16 cellular contexts compared by ENCODE assay signal in the genomic region with DNA sequence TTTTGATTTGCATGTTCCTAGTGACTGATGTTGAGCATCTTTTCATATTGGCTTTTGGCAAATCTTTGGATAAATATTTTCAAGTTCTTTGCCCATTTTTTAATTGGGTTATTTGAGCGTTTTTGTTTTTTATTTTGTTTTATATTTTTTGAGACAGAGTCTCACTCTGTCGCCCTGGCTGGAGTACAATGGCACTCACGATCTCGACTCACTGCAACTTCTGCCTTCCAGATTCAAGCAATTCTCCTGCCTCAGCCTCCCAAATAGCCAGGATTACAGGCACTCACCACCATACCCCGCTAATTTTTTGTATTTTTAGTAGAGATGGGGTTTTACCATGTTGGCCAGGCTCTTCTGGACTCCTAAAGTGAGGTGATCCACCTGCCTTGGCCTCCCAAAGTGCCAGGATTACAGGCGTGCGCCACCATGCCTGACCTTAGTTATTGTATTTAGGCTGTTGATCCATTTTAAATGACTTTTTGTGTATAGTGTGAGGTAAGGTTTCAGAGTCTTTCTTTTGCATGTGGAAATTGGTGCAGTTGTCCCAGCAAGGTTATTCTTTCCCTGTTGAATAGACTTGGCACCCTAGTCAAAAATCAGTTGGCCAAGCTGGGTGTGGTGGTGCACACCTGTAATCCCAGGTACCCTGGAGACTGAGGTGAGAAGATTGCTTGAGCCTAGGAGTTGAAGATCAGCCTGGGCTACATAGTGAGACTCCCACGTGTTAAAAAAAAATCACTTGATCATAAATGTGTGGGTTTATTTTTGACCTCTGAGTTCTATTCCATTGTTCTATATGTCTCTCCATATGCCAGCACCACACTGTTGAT. TPM values are rescaled to one million over a fixed set of nuclear protein-coding genes. Genes with fewer than 3 reads are reported as not detected.
DNase-seq lines count a peak whose midpoint lies in the region; ATAC-seq, FAIRE-seq and TF ChIP-seq lines count a peak whose summit lies in the region.
"Had no signal": no experiment of that assay in that cellular context is flagged by ENCODE, and none has a peak within 500 bp of the region (broad histone marks: within the 10 kb centered on the region; RNA-seq: fewer than 3 reads in every experiment).

No MANE protein-coding gene starts in this region.

- H2AFZ ChIP-seq in HCT116 (ENCODE audit: low read depth, low read length, poor library complexity, severe bottlenecking): no peak overlapping the region
- H2AFZ ChIP-seq in endothelial cell of umbilical vein (ENCODE audit: low read depth, low read length): no peak overlapping the region
- H2AFZ ChIP-seq: GM23248 had no signal

- TF ChIP-seq CTCF in natural killer cell (IDR thresholded peaks at IDR 0.05): no peak
- no peak for TF ChIP-seq CTCF in HCT116 (IDR thresholded peaks at IDR 0.05 in 2 of 3, conservative IDR thresholded peaks at IDR 0.05 in 1 of 3; ENCODE audit: borderline replicate concordance in 1 of 3, insufficient read depth in 1 of 3, low read depth in 2 of 3, low read length in 2 of 3)
- no peak for TF ChIP-seq CTCF in endothelial cell of umbilical vein (IDR thresholded peaks at IDR 0.05; ENCODE audit: extremely low read depth in 1 of 2, insufficient read depth in 1 of 2, low read depth in 1 of 2, low read length in 2 of 2)
- TF ChIP-seq CTCF in upper lobe of right lung (IDR thresholded peaks at IDR 0.05): no peak

- peaks cover 79 to 81% of the 10 kb centered on the region in 2 donors for H3K4me1 Mint-ChIP-seq in natural killer cell
- peaks cover 62 to 72% of the 10 kb centered on the region in 2 donors for H3K4me1 Mint-ChIP-seq in natural killer cell treated with Interleukin-12 subunit alpha and Interleukin-12 subunit beta and Interleukin-15 and Interleukin-18, amount 100 ng/mL, for 72 hours (ENCODE audit: low read depth in 2 of 2)

- peaks cover 58% of the 10 kb centered on the region; the same call in 1 of the 2 replicates for H4K20me1 ChIP-seq in HCT116 (ENCODE audit: insufficient read depth)
- H4K20me1 ChIP-seq in endothelial cell of umbilical vein (replicated peaks; ENCODE audit: control insufficient read depth, extremely low read depth, insufficient read depth, low read length): peaks cover 18% of the 10 kb centered on the region

- no peak overlapping the region for H3K4me3 Mint-ChIP-seq in natural killer cell
- H3K4me3 Mint-ChIP-seq in natural killer cell treated with Interleukin-12 subunit alpha and Interleukin-12 subunit beta and Interleukin-15 and Interleukin-18, amount 100 ng/mL, for 72 hours: no peak overlapping the region
- H3K4me3 Mint-ChIP-seq: B cell had no signal

- H3K79me2 ChIP-seq in HCT116 (ENCODE audit: insufficient read depth, low read length): peaks cover 99% of the 10 kb centered on the region
- peaks cover 94% of the 10 kb centered on the region for H3K79me2 ChIP-seq in endothelial cell of umbilical vein (ENCODE audit: control insufficient read depth, insufficient read depth, low read length)

- peak; percentile 8 for FAIRE-seq in endothelial cell of umbilical vein (lab: Jason Lieb, UNC)
- FAIRE-seq: A204.1, H54 had no signal

- CTCF ChIA-PET in HCT116 (lab: Charles Lee) (interaction anchor here (0.7 kb wide), 1 partner anchor 148 kb away, joined by 3 read pairs; no protein-coding TSS in a partner anchor), endothelial cell of umbilical vein (lab: Charles Lee) (interaction anchor here (0.6 to 1.3 kb wide), 2 partner anchors 24 to 26 kb away, joined by 3 read pairs; a partner anchor contains a TSS)

- H3K4me1 ChIP-seq in HCT116 (ENCODE audit: control insufficient read depth in 1 of 2, insufficient read depth in 2 of 2, low read length in 2 of 2): peaks cover 14 to 61% of the 10 kb centered on the region in 2 experiments
- H3K4me1 ChIP-seq in endothelial cell of umbilical vein (ENCODE audit: control insufficient read depth, extremely low read depth, insufficient read depth, low read length): peaks cover 19% of the 10 kb centered on the region
- H3K4me1 ChIP-seq in upper lobe of right lung: peaks cover 48% of the 10 kb centered on the region

- no peaks in the 10 kb centered on the region for H3K36me3 Mint-ChIP-seq in natural killer cell
- no peaks in the 10 kb centered on the region for H3K36me3 Mint-ChIP-seq in natural killer cell treated with Interleukin-12 subunit alpha and Interleukin-12 subunit beta and Interleukin-15 and Interleukin-18, amount 100 ng/mL, for 72 hours

- H3K27ac ChIP-seq in HCT116 (ENCODE audit: low read depth, low read length): no peak overlapping the region
- H3K27ac ChIP-seq in endothelial cell of umbilical vein (ENCODE audit: insufficient read depth, low read depth, low read length): no peak overlapping the region
- H3K27ac ChIP-seq in upper lobe of right lung: no peak overlapping the region
- H3K27ac ChIP-seq: GM23248 had no signal

- ATAC-seq in natural killer cell (no peak), HCT116 (no peak), upper lobe of right lung (no peak), HG02763 (IDR thresholded peaks at IDR 0.05; ENCODE audit: unreplicated experiment) (no peak), GM21619 (IDR thresholded peaks at IDR 0.05; ENCODE audit: unreplicated experiment) (no peak)
- no peak for ATAC-seq in natural killer cell treated with Interleukin-12 subunit alpha and Interleukin-12 subunit beta and Interleukin-15 and Interleukin-18, amount 100 ng/mL, for 72 hours

- H3K4me2 ChIP-seq in HCT116 (ENCODE audit: low read length) (peak overlapping the region; percentile 22), endothelial cell of umbilical vein (ENCODE audit: insufficient read depth, low read length) (no peak overlapping the region)

- no peak overlapping the region for H3K9ac ChIP-seq in HCT116 (ENCODE audit: low read length)
- no peak overlapping the region for H3K9ac ChIP-seq in endothelial cell of umbilical vein (replicated peaks; ENCODE audit: extremely low read depth, insufficient read depth, low read length)
- H3K9ac ChIP-seq: GM23248 had no signal

- H3K9me3 ChIP-seq in HCT116 (ENCODE audit: control insufficient read depth in 1 of 2, insufficient read depth in 1 of 2, low read depth in 1 of 2, low read length in 2 of 2): no peaks in the 10 kb centered on the region
- no peaks in the 10 kb centered on the region for H3K9me3 ChIP-seq in endothelial cell of umbilical vein (replicated peaks; ENCODE audit: control insufficient read depth, insufficient read depth, low read length)
- H3K9me3 ChIP-seq in upper lobe of right lung: no peaks in the 10 kb centered on the region

- TF ChIP-seq POLR2A in HCT116 (IDR thresholded peaks at IDR 0.05; ENCODE audit: borderline replicate concordance, extremely low read depth, insufficient read depth, insufficient read length): no peak
- no peak for TF ChIP-seq POLR2A in endothelial cell of umbilical vein (IDR thresholded peaks at IDR 0.05; ENCODE audit: low read depth, low read length)

- peak overlapping the region; percentile 34 to 73 for H3K27ac Mint-ChIP-seq in natural killer cell
- H3K27ac Mint-ChIP-seq in natural killer cell treated with Interleukin-12 subunit alpha and Interleukin-12 subunit beta and Interleukin-15 and Interleukin-18, amount 100 ng/mL, for 72 hours: peak overlapping the region in 1 of 2 donors; percentile 25
- H3K27ac Mint-ChIP-seq: B cell had no signal

- no peaks in the 10 kb centered on the region for H3K27me3 Mint-ChIP-seq in natural killer cell (ENCODE audit: low read depth in 2 of 2)
- no peaks in the 10 kb centered on the region for H3K27me3 Mint-ChIP-seq in natural killer cell treated with Interleukin-12 subunit alpha and Interleukin-12 subunit beta and Interleukin-15 and Interleukin-18, amount 100 ng/mL, for 72 hours
- H3K27me3 Mint-ChIP-seq: B cell had no signal

- RAD21 ChIA-PET in HCT116 (lab: Charles Lee; ENCODE audit: low non-redundant PET in 1 of 2, low total read pairs in 2 of 2, uncharacterized antibody in 2 of 2, unreplicated experiment in 2 of 2): no interaction called here

- BruUV-seq in HCT116 (replicated peaks; lab: Mats Ljungman, UMichigan) (no TSS peak), endothelial cell of umbilical vein (replicated peaks; lab: Mats Ljungman, UMichigan) (no TSS peak)

- no peaks in the 10 kb centered on the region for H3K9me1 ChIP-seq in endothelial cell of umbilical vein (replicated peaks; ENCODE audit: control insufficient read depth, extremely low read depth, insufficient read depth, low read length)

- no peak overlapping the region for H3K4me3 ChIP-seq in HCT116 (replicated peaks in 1 of 2; ENCODE audit: low read depth in 1 of 2, low read length in 2 of 2)
- no peak overlapping the region for H3K4me3 ChIP-seq in endothelial cell of umbilical vein (replicated peaks in 1 of 3; ENCODE audit: insufficient read depth in 1 of 3, low read depth in 1 of 3, low read length in 3 of 3)
- no peak overlapping the region for H3K4me3 ChIP-seq in upper lobe of right lung
- H3K4me3 ChIP-seq: GM23248 had no signal

- H3K9me2 ChIP-seq in HCT116 (ENCODE audit: insufficient read depth): no peaks in the 10 kb centered on the region

- TF ChIP-seq RAD21 in HCT116 (IDR thresholded peaks at IDR 0.05; ENCODE audit: low read depth): no peak

- no peak for DNase-seq in natural killer cell
- no peak for DNase-seq in natural killer cell treated with Interleukin-12 subunit alpha and Interleukin-12 subunit beta and Interleukin-15 and Interleukin-18, amount 100 ng/mL, for 72 hours (ENCODE audit: low spot score)
- no peak for DNase-seq in HCT116 (ENCODE audit: low read depth, low spot score)
- DNase-seq in endothelial cell of umbilical vein (ENCODE audit: low read depth, low spot score): no peak
- DNase-seq in upper lobe of right lung: peak; percentile 22
- DNase-seq in stimulated activated CD4-positive, alpha-beta T cell treated with anti-CD3 and anti-CD28 coated beads, Interleukin-2, amount 100 ng/mL, for 24 hours: no peak
- DNase-seq: C1 segment of cervical spinal cord, Calu3, DMS 273 treated with DMSO at 0.1 percent for 48 hours, GM23248 had no signal

- intact Hi-C loops in natural killer cell (cut with micrococcal nuclease) (no loop called here), HCT116 (cut with micrococcal nuclease) (no loop called here), endothelial cell of umbilical vein (cut with micrococcal nuclease) (no loop called here), upper lobe of right lung (cut with DNase I) (no loop called here)

- dilution Hi-C loops in endothelial cell of umbilical vein (cut with MboI; ENCODE audit: extremely low pct_ligation_motif_present, low sequenced_read_pairs): no loop called here

- H3K36me3 ChIP-seq in HCT116 (ENCODE audit: control insufficient read depth in 1 of 2, insufficient read depth in 2 of 2, low read length in 2 of 2) (no peaks in the 10 kb centered on the region; a peak in 2 of 4 replicates), endothelial cell of umbilical vein (ENCODE audit: control insufficient read depth in 2 of 2, extremely low read depth in 1 of 2, insufficient read depth in 2 of 2, low read length in 2 of 2) (no peaks in the 10 kb centered on the region), upper lobe of right lung (peaks cover 6% of the 10 kb centered on the region)

- POLR2A ChIA-PET in HCT116 (lab: Charles Lee) (no interaction called here), endothelial cell of umbilical vein (lab: Charles Lee) (no interaction called here)

- no peaks in the 10 kb centered on the region for H3K27me3 ChIP-seq in HCT116 (ENCODE audit: insufficient read depth, low read length)
- H3K27me3 ChIP-seq in endothelial cell of umbilical vein (ENCODE audit: control insufficient read depth in 2 of 2, insufficient read depth in 2 of 2, low read length in 2 of 2): no peaks in the 10 kb centered on the region
- H3K27me3 ChIP-seq in upper lobe of right lung: no peaks in the 10 kb centered on the region

- H3K9me3 Mint-ChIP-seq in natural killer cell: no peaks in the 10 kb centered on the region
- no peaks in the 10 kb centered on the region for H3K9me3 Mint-ChIP-seq in natural killer cell treated with Interleukin-12 subunit alpha and Interleukin-12 subunit beta and Interleukin-15 and Interleukin-18, amount 100 ng/mL, for 72 hours

RNA-seq across cellular contexts. Expression of a gene that starts 23.7 kb away (rescaled TPM):
- total RNA-seq in natural killer cell: 1 to 10 TPM; 1.5 to 2.3 (median 2.2) TPM
- 1 to 10 TPM in 1 of 2 donors, not detected in 1; 1.5 TPM for total RNA-seq in natural killer cell treated with Interleukin-12 subunit alpha and Interleukin-12 subunit beta and Interleukin-15 and Interleukin-18, amount 100 ng/mL, for 72 hours
- total RNA-seq in HCT116 (2021; ENCODE audit: unreplicated experiment): 9.7 TPM
- 5.6 and 5.8 TPM in 2 replicates for polyA plus RNA-seq in HCT116 (2012)
- total RNA-seq in endothelial cell of umbilical vein: not detected in 2 replicates
- 0.11 and 0.15 TPM in 2 replicates for polyA plus RNA-seq in endothelial cell of umbilical vein
- 0.08 TPM in 2 replicates for polyA plus RNA-seq in endothelial cell of umbilical vein (2011; cell fraction: cytosol; rRNA removed)
- polyA plus RNA-seq in endothelial cell of umbilical vein (2011; cell fraction: nucleus; rRNA removed): 0.49 and 0.70 TPM in 2 replicates
- polyA plus RNA-seq in endothelial cell of umbilical vein (2012): 0.32 and 0.42 TPM in 2 replicates
- not detected in 2 replicates for polyA minus RNA-seq in endothelial cell of umbilical vein
- polyA minus RNA-seq in endothelial cell of umbilical vein (2011; cell fraction: cytosol; rRNA and poly(A)+ RNA removed): not detected
- polyA minus RNA-seq in endothelial cell of umbilical vein (2011; cell fraction: nucleus; rRNA and poly(A)+ RNA removed): not detected in 2 replicates
- 5.7 TPM for total RNA-seq in upper lobe of right lung
- total RNA-seq: HT1080 had no signal
- polyA plus RNA-seq: GM23248 had no signal

RNA-seq across cellular contexts. Expression of a gene that starts 26.1 kb away (rescaled TPM):
- total RNA-seq in natural killer cell (10 to 100 TPM; 50.7 to 71.2 (median 67.4) TPM), HCT116 (2021; ENCODE audit: unreplicated experiment) (87.7 TPM), endothelial cell of umbilical vein (47.1 and 50.6 TPM in 2 replicates), upper lobe of right lung (60.8 TPM)
- total RNA-seq in natural killer cell treated with Interleukin-12 subunit alpha and Interleukin-12 subunit beta and Interleukin-15 and Interleukin-18, amount 100 ng/mL, for 72 hours: 100 to 1,000 TPM in 1 of 2 donors, 10 to 100 TPM in 1; 78.4 to 105 TPM
- 44.2 and 49.3 TPM in 2 replicates for polyA plus RNA-seq in HCT116 (2012)
- 15.4 and 18.0 TPM in 2 replicates for polyA plus RNA-seq in endothelial cell of umbilical vein
- polyA plus RNA-seq in endothelial cell of umbilical vein (2011; cell fraction: cytosol; rRNA removed): 17.3 and 19.3 TPM in 2 replicates
- 11.4 and 13.5 TPM in 2 replicates for polyA plus RNA-seq in endothelial cell of umbilical vein (2011; cell fraction: nucleus; rRNA removed)
- polyA plus RNA-seq in endothelial cell of umbilical vein (2012): 20.8 and 27.2 TPM in 2 replicates
- 37.3 and 43.3 TPM in 2 replicates for polyA minus RNA-seq in endothelial cell of umbilical vein
- 12.2 TPM for polyA minus RNA-seq in endothelial cell of umbilical vein (2011; cell fraction: cytosol; rRNA and poly(A)+ RNA removed)
- 13.4 and 14.8 TPM in 2 replicates for polyA minus RNA-seq in endothelial cell of umbilical vein (2011; cell fraction: nucleus; rRNA and poly(A)+ RNA removed)

RNA-seq across cellular contexts. Expression of a gene that starts 38.8 kb away (rescaled TPM):
- total RNA-seq in natural killer cell (10 to 100 TPM; 71.9 to 85.0 (median 82.0) TPM), HCT116 (2021; ENCODE audit: unreplicated experiment) (56.5 TPM), endothelial cell of umbilical vein (60.1 and 86.8 TPM in 2 replicates), upper lobe of right lung (56.7 TPM)
- 100 to 1,000 TPM in 1 of 2 donors, 10 to 100 TPM in 1; 76.2 to 133 TPM for total RNA-seq in natural killer cell treated with Interleukin-12 subunit alpha and Interleukin-12 subunit beta and Interleukin-15 and Interleukin-18, amount 100 ng/mL, for 72 hours
- polyA plus RNA-seq in HCT116 (2012): 23.9 and 24.7 TPM in 2 replicates
- polyA plus RNA-seq in endothelial cell of umbilical vein: 56.6 and 60.7 TPM in 2 replicates
- 32.0 and 33.6 TPM in 2 replicates for polyA plus RNA-seq in endothelial cell of umbilical vein (2011; cell fraction: cytosol; rRNA removed)
- 361 and 407 TPM in 2 replicates for polyA plus RNA-seq in endothelial cell of umbilical vein (2011; cell fraction: nucleus; rRNA removed)
- 42.2 and 53.4 TPM in 2 replicates for polyA plus RNA-seq in endothelial cell of umbilical vein (2012)
- 84.9 and 108 TPM in 2 replicates for polyA minus RNA-seq in endothelial cell of umbilical vein
- polyA minus RNA-seq in endothelial cell of umbilical vein (2011; cell fraction: cytosol; rRNA and poly(A)+ RNA removed): 10.4 TPM
- polyA minus RNA-seq in endothelial cell of umbilical vein (2011; cell fraction: nucleus; rRNA and poly(A)+ RNA removed): 64.3 and 102 TPM in 2 replicates

RNA-seq across cellular contexts. Expression of a gene that starts 58.6 kb away (rescaled TPM):
- total RNA-seq in natural killer cell (10 to 100 TPM; 24.1 to 40.0 (median 26.8) TPM), HCT116 (2021; ENCODE audit: unreplicated experiment) (27.7 TPM), endothelial cell of umbilical vein (13.5 and 14.9 TPM in 2 replicates), upper lobe of right lung (22.0 TPM)
- total RNA-seq in natural killer cell treated with Interleukin-12 subunit alpha and Interleukin-12 subunit beta and Interleukin-15 and Interleukin-18, amount 100 ng/mL, for 72 hours: 10 to 100 TPM; 20.4 to 30.7 TPM
- polyA plus RNA-seq in HCT116 (2012): 21.6 and 25.5 TPM in 2 replicates
- 24.4 and 33.0 TPM in 2 replicates for polyA plus RNA-seq in endothelial cell of umbilical vein
- 12.7 and 18.7 TPM in 2 replicates for polyA plus RNA-seq in endothelial cell of umbilical vein (2011; cell fraction: cytosol; rRNA removed)
- 25.1 and 27.2 TPM in 2 replicates for polyA plus RNA-seq in endothelial cell of umbilical vein (2011; cell fraction: nucleus; rRNA removed)
- polyA plus RNA-seq in endothelial cell of umbilical vein (2012): 8.0 and 11.0 TPM in 2 replicates
- 12.4 and 13.0 TPM in 2 replicates for polyA minus RNA-seq in endothelial cell of umbilical vein
- 18.0 TPM for polyA minus RNA-seq in endothelial cell of umbilical vein (2011; cell fraction: cytosol; rRNA and poly(A)+ RNA removed)
- 14.9 and 21.5 TPM in 2 replicates for polyA minus RNA-seq in endothelial cell of umbilical vein (2011; cell fraction: nucleus; rRNA and poly(A)+ RNA removed)
